ENCODE assay signal across 1 cellular context in genomic region chr4:80466618-80467017, GRCh38.
A peak's percentile ranks its signal among the peaks of the same experiment; 100 is the strongest.
TF ChIP-seq lines count a peak whose summit lies in the region.

No MANE protein-coding gene starts in this region.

TF ChIP-seq in K562, 482 proteins besides CTCF, POLR2A, EP300 and RAD21 (continued from another document):
- TF ChIP-seq NR2C1 (IDR thresholded peaks at IDR 0.05) (no peak), NR2C1 (tag; IDR thresholded peaks at IDR 0.05) (peak; percentile 74)
